Comparison of ENCODE assay signal across 23 cellular contexts in genomic region chr5:142475102-142475501, GRCh38.
DNase-seq lines count a peak whose midpoint lies in the region; ATAC-seq and TF ChIP-seq lines count a peak whose summit lies in the region.
"Had no signal": no experiment of that assay in that cellular context is flagged by ENCODE, and none has a peak within 500 bp of the region (broad histone marks: within the 10 kb centered on the region; RNA-seq: fewer than 3 reads in every experiment).

No MANE protein-coding gene starts in this region.

- peaks cover 24% of the 10 kb centered on the region for H3K9me3 Mint-ChIP-seq in WTC11

- peaks cover 15% of the 10 kb centered on the region for H3K27me3 Mint-ChIP-seq in WTC11 (ENCODE audit: low read depth)

- ATAC-seq in WTC11, result peak; percentile 93
- ATAC-seq: activated CD4-positive, CD25-positive, alpha-beta regulatory T cell treated with anti-CD3 and anti-CD28 coated beads, Interleukin-2, amount 50 U/mL, for 24 hours; activated CD8-positive, alpha-beta T cell treated with anti-CD3 and anti-CD28 coated beads, Interleukin-2, amount 10 ng/mL, durations not matched to agents 7 days and 5 days; activated T-cell treated with anti-CD3 and anti-CD28 coated beads, Interleukin-2, amount 50 U/mL, for 4 hours; stimulated activated naive CD8-positive, alpha-beta T cell treated with anti-CD3 and anti-CD28 coated beads, Interleukin-15, amount 100 ng/mL, for 72 hours had no signal

- H3K4me1 ChIP-seq in HUES48 (ENCODE audit: control insufficient read depth, insufficient read depth, low read length), result peaks cover 22% of the 10 kb centered on the region
- H3K4me1 ChIP-seq: tibial nerve had no signal

- POLR2A ChIA-PET in WTC11 (lab: Charles Lee), result interaction anchor here (1.2 kb wide), 1 partner anchor 34 kb away, joined by 3 read pairs; no protein-coding TSS in a partner anchor

- H3K36me3 ChIP-seq in HUES48 (ENCODE audit: control insufficient read depth, insufficient read depth, low read length), result no peaks in the 10 kb centered on the region
- H3K36me3 ChIP-seq: tibial nerve had no signal

- peaks cover 41% of the 10 kb centered on the region for H3K4me1 Mint-ChIP-seq in WTC11

- no peaks in the 10 kb centered on the region for H3K27me3 ChIP-seq in HUES48 (ENCODE audit: control insufficient read depth, insufficient read depth, low read length)
- H3K27me3 ChIP-seq: tibial nerve had no signal

- no peaks in the 10 kb centered on the region; the same call in 1 of the 2 replicates for H3K9me3 ChIP-seq in HUES48 (ENCODE audit: control insufficient read depth, insufficient read depth, low read length)
- H3K9me3 ChIP-seq: SK-N-SH had no signal

- DNase-seq in WTC11 (ENCODE audit: low spot score), result peak; percentile 20
- peak; percentile 87 for DNase-seq in iPS DF 19.7 (ENCODE audit: low read depth, low spot score)
- DNase-seq in A172 (ENCODE audit: low spot score), result no peak
- no peak for DNase-seq in NCI-H1048 (lab: John Stamatoyannopoulos, UW)
- no peak for DNase-seq in AG20443 (ENCODE audit: low spot score)
- no peak for DNase-seq in GM10266 (ENCODE audit: extremely low spot score)
- DNase-seq: activated CD8-positive, alpha-beta T cell treated with anti-CD3 and anti-CD28 coated beads, Interleukin-2, amount 10 ng/mL, durations not matched to agents 7 days and 5 days; activated naive CD4-positive, alpha-beta T cell treated with anti-CD3 and anti-CD28 coated beads for 36 hours; activated T-cell treated with anti-CD3 and anti-CD28 coated beads, Interleukin-2, amount 50 U/mL, for 4 hours; aorta; effector CD8-positive, alpha-beta T cell; immature natural killer cell; NCI-H1092; NCI-H2029; NCI-H446; SK-N-SH; stimulated activated CD4-positive, alpha-beta T cell treated with anti-CD3 and anti-CD28 coated beads, Interleukin-4, amount 100 ng/mL, for 24 hours; stimulated activated naive CD8-positive, alpha-beta T cell treated with anti-CD3 and anti-CD28 coated beads, Interleukin-15, amount 100 ng/mL, for 72 hours; T-helper 9 cell had no signal

- H3K4me3 ChIP-seq in HUES48 (ENCODE audit: low read depth, low read length), result no peak overlapping the region
- H3K4me3 ChIP-seq: tibial nerve had no signal

- H3K27ac ChIP-seq in HUES48 (ENCODE audit: low read depth, low read length), result peak overlapping the region; percentile 87
- H3K27ac ChIP-seq: KMS-11, tibial nerve had no signal

- H3K4me3 Mint-ChIP-seq in WTC11, result no peak overlapping the region
- H3K4me3 Mint-ChIP-seq: activated CD8-positive, alpha-beta T cell treated with anti-CD3 and anti-CD28 coated beads, Interleukin-2, amount 10 ng/mL, durations not matched to agents 7 days and 5 days; activated naive CD4-positive, alpha-beta T cell treated with anti-CD3 and anti-CD28 coated beads for 36 hours; activated T-cell treated with anti-CD3 and anti-CD28 coated beads, Interleukin-2, amount 50 U/mL, for 4 hours; immature natural killer cell; stimulated activated naive CD8-positive, alpha-beta T cell treated with anti-CD3 and anti-CD28 coated beads, Interleukin-15, amount 100 ng/mL, for 72 hours had no signal

- no peak overlapping the region for H3K9ac ChIP-seq in HUES48 (ENCODE audit: low read depth, low read length)
- H3K9ac ChIP-seq: KMS-11, SK-N-SH had no signal

- CTCF ChIA-PET in WTC11 (lab: Charles Lee), result interaction anchor here (1.1 to 1.8 kb wide), 3 partner anchors 48 to 238 kb away, joined by 4 to 6 read pairs (median 5); no protein-coding TSS in a partner anchor

- H3K36me3 Mint-ChIP-seq in WTC11, result peaks cover 21% of the 10 kb centered on the region

- TF ChIP-seq CTCF in WTC11 (IDR thresholded peaks at IDR 0.05), result no peak
- no peak for TF ChIP-seq CTCF in GM10266 (IDR thresholded peaks at IDR 0.05; ENCODE audit: control insufficient read depth, insufficient read depth, low read depth, missing control alignments)

- peak overlapping the region; percentile 26 for H3K27ac Mint-ChIP-seq in WTC11
- H3K27ac Mint-ChIP-seq: activated CD8-positive, alpha-beta T cell treated with anti-CD3 and anti-CD28 coated beads, Interleukin-2, amount 10 ng/mL, durations not matched to agents 7 days and 5 days; activated naive CD4-positive, alpha-beta T cell treated with anti-CD3 and anti-CD28 coated beads for 36 hours; immature natural killer cell had no signal

TF ChIP-seq in WTC11, 78 proteins besides CTCF, POLR2A, EP300 and RAD21:
- TF ChIP-seq OVOL2 (CRISPR knock-in tag; IDR thresholded peaks at IDR 0.05; ENCODE audit: borderline replicate concordance) (no peak), TEAD4 (CRISPR knock-in tag; IDR thresholded peaks at IDR 0.05) (no peak), KAT7 (CRISPR knock-in tag; IDR thresholded peaks at IDR 0.05; ENCODE audit: borderline replicate concordance) (no peak), ETV6 (CRISPR knock-in tag; IDR thresholded peaks at IDR 0.05) (peak; percentile 63; the same call in 1 of the 2 replicates), ATF1 (CRISPR knock-in tag; IDR thresholded peaks at IDR 0.05) (no peak), NFATC4 (CRISPR knock-in tag; IDR thresholded peaks at IDR 0.05) (no peak), IRF2 (CRISPR knock-in tag; IDR thresholded peaks at IDR 0.05; ENCODE audit: borderline replicate concordance, low read depth) (no peak), PRDM15 (CRISPR knock-in tag; IDR thresholded peaks at IDR 0.05) (no peak), SOX15 (CRISPR knock-in tag; IDR thresholded peaks at IDR 0.05) (no peak), NR1H2 (CRISPR knock-in tag; IDR thresholded peaks at IDR 0.05) (no peak), GTF2I (CRISPR knock-in tag; conservative IDR thresholded peaks at IDR 0.05) (no peak), ZNF423 (CRISPR knock-in tag; IDR thresholded peaks at IDR 0.05) (no peak), USF1 (CRISPR knock-in tag; IDR thresholded peaks at IDR 0.05) (no peak), TEAD1 (CRISPR knock-in tag; IDR thresholded peaks at IDR 0.05) (peak; percentile 37; the same call in 1 of the 2 replicates), HMGA2 (CRISPR knock-in tag; IDR thresholded peaks at IDR 0.05) (no peak), FOXP4 (CRISPR knock-in tag; IDR thresholded peaks at IDR 0.05) (peak; percentile 57; the same call in 1 of the 2 replicates)
TF ChIP-seq in WTC11: peak in this region for 3.

Comparison
In these comparisons a context has a peak if more than half of its experiments do, and no peak if none do; other contexts are left out.
1. DNase-seq: peak in WTC11 (single experiment) and iPS DF 19.7 (single experiment); none in A172 (single experiment), NCI-H1048 (single experiment), AG20443 (single experiment) and GM10266 (single experiment).